ENCODE assay signal across 8 cellular contexts in the genomic region with DNA sequence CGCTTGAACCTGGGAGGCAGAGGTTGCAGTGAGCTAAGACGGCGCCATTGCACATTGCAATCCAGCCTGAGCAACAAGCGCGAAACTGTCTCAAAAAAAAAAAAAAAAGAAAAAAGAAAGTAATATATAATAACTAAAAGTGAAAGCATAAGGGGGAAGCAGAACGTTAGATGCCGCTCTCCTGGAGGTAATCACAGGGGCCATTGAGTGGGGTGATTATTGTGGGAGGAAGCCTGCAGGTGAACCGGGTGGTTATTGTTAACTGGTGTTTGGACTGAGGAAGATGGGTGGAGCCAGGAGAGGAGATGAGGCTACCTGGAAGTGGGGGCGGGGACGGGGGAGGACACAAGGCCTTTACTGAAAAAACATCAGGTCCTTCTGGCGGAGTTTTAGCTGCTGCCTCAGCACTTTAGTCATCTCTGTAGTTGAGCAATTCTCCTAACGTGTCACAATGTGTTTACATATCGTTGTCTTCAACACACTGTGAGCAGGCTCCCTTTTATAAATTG. TPM values are rescaled to one million over a fixed set of nuclear protein-coding genes. Genes with fewer than 3 reads are reported as not detected.
A peak's percentile ranks its signal among the peaks of the same experiment; 100 is the strongest.
DNase-seq lines count a peak whose midpoint lies in the region; TF ChIP-seq lines count a peak whose summit lies in the region.

No MANE protein-coding gene starts in this region.

- peak overlapping the region; percentile 21 for H3K4me3 ChIP-seq in fibroblast of villous mesenchyme (ENCODE audit: low read depth, low read length)

- peak; percentile 72 for DNase-seq in activated naive CD4-positive, alpha-beta T cell treated with Interleukin-2 at 50 U/mL for 16 hours
- no peak for DNase-seq in activated naive CD4-positive, alpha-beta T cell (lab: John Stamatoyannopoulos, UW)
- DNase-seq in HPDE6-E6E7 (ENCODE audit: extremely low spot score) (peak; percentile 82), fibroblast of villous mesenchyme (ENCODE audit: low read depth) (peak; percentile 89), EL (no peak), RKO (ENCODE audit: low spot score) (no peak)
- peak; percentile 21 for DNase-seq in activated CD4-positive, alpha-beta T cell treated with anti-CD3 and anti-CD28 coated beads, Interleukin-2, amount 50 U/mL, for 1 hour
- peak; percentile 34 for DNase-seq in stimulated activated CD8-positive, alpha-beta memory T cell treated with anti-CD3 and anti-CD28 coated beads, Interleukin-4, amount 100 ng/mL, for 24 hours (ENCODE audit: low read depth)

- no peak for TF ChIP-seq CTCF in fibroblast of villous mesenchyme (IDR thresholded peaks at IDR 0.05; ENCODE audit: insufficient read depth, low read depth, low read length)

RNA-seq across cellular contexts. Expression of gene TJP2, which starts 5.3 kb away (rescaled TPM):
- 15.1 and 18.1 TPM in 2 replicates for total RNA-seq in fibroblast of villous mesenchyme

Comparison
In these comparisons a context has a peak if more than half of its experiments do, and no peak if none do; other contexts are left out.
1. DNase-seq: peak in activated naive CD4-positive, alpha-beta T cell treated with Interleukin-2 at 50 U/mL for 16 hours (single experiment), HPDE6-E6E7 (single experiment), activated CD4-positive, alpha-beta T cell treated with anti-CD3 and anti-CD28 coated beads, Interleukin-2, amount 50 U/mL, for 1 hour (single experiment), fibroblast of villous mesenchyme (single experiment) and stimulated activated CD8-positive, alpha-beta memory T cell treated with anti-CD3 and anti-CD28 coated beads, Interleukin-4, amount 100 ng/mL, for 24 hours (single experiment); none in activated naive CD4-positive, alpha-beta T cell (0 of 4), EL (single experiment) and RKO (single experiment).